32 cellular contexts compared by ENCODE assay signal in genomic region chr2:154546341-154546740, GRCh38.
DNase-seq lines count a peak whose midpoint lies in the region; ATAC-seq, FAIRE-seq and TF ChIP-seq lines count a peak whose summit lies in the region.
"Had no signal": no experiment of that assay in that cellular context is flagged by ENCODE, and none has a peak within 500 bp of the region (broad histone marks: within the 10 kb centered on the region; RNA-seq: fewer than 3 reads in every experiment).

No MANE protein-coding gene starts in this region.

- ATAC-seq in A549, result no peak
- ATAC-seq: CD8-positive, alpha-beta T cell had no signal

- WGBS in A549 (ENCODE audit: missing lambda C conversion rate), result 14% methylated on average over 4 of the region's 4 CpGs

- no peak overlapping the region for H3K4me3 ChIP-seq in A549
- H3K4me3 ChIP-seq in HEK293 (ENCODE audit: low read depth, low read length), result no peak overlapping the region
- H3K4me3 ChIP-seq: BLaER1; BLaER1 treated with 17β-estradiol and CSF1 and Interleukin-3, amounts not matched to agents 10 nM and 100 nM had no signal

- no peak overlapping the region for H3K4me2 ChIP-seq in A549
- H3K4me2 ChIP-seq: BLaER1; BLaER1 treated with 17β-estradiol and CSF1 and Interleukin-3, amounts not matched to agents 10 nM and 100 nM had no signal

- no peak for TF ChIP-seq RAD21 in A549 (conservative IDR thresholded peaks at IDR 0.05 in 1 of 2, IDR thresholded peaks at IDR 0.05 in 1 of 2)

- H3K27ac ChIP-seq in A549 (no peak overlapping the region), HEK293 (ENCODE audit: extremely low read depth, low read depth, low read length) (no peak overlapping the region)
- H3K27ac ChIP-seq: 22Rv1; BLaER1; BLaER1 treated with 17β-estradiol and CSF1 and Interleukin-3, amounts not matched to agents 10 nM and 100 nM; C4-2B had no signal

- no peak for TF ChIP-seq POLR2A in A549 (IDR thresholded peaks at IDR 0.05; ENCODE audit: low read length)

- H3K9me3 ChIP-seq in A549 (no peaks in the 10 kb centered on the region), HEK293 (ENCODE audit: control insufficient read depth, insufficient read depth, low read depth, low read length) (no peaks in the 10 kb centered on the region)
- H3K9me3 ChIP-seq: BE2C had no signal

- CTCF ChIA-PET in A549 (lab: Yijun Ruan, JAX) (no interaction called here), HEK293 (lab: Yijun Ruan, JAX) (interaction anchor here (0.7 kb wide), 1 partner anchor 321 kb away, joined by 4 read pairs; no protein-coding TSS in a partner anchor)

- TF ChIP-seq EP300 in A549 (IDR thresholded peaks at IDR 0.05), result no peak

- H3K4me1 ChIP-seq in A549 (no peaks in the 10 kb centered on the region), HEK293 (ENCODE audit: control insufficient read depth, insufficient read depth, low read length) (no peaks in the 10 kb centered on the region)
- H3K4me1 ChIP-seq: BE2C; BLaER1; BLaER1 treated with 17β-estradiol and CSF1 and Interleukin-3, amounts not matched to agents 10 nM and 100 nM; Caco-2 had no signal

- DNase-seq in DMS53 (lab: John Stamatoyannopoulos, UW) (peak; percentile 5), DMS53 treated with DMSO at 0.1 percent for 48 hours (lab: John Stamatoyannopoulos, UW; ENCODE audit: unreplicated experiment) (no peak), A549 (ENCODE audit: low read depth in 1 of 2, low spot score in 1 of 2) (no peak), GM19240 (ENCODE audit: insufficient read length, low spot score) (no peak), KG1 (lab: John Stamatoyannopoulos, UW) (no peak)
- DNase-seq: 8988T; ACHN; AML-193; BE2C; C1 segment of cervical spinal cord; Caco-2; Calu3; CD4-positive, alpha-beta memory T cell; CD4-positive, alpha-beta T cell; CD4-positive, CD25-positive, alpha-beta regulatory T cell; CD8-positive, alpha-beta memory T cell; CD8-positive, alpha-beta T cell; COR-L47; DMS 273 treated with DMSO at 0.1 percent for 48 hours; DMS153; DMS79; DMS79 treated with DMSO at 0.1 percent for 48 hours; DND-41; EL had no signal

- TF ChIP-seq CTCF in A549 (IDR thresholded peaks at IDR 0.05) (no peak), HEK293 (tag by site-specific recombination; IDR thresholded peaks at IDR 0.05) (no peak)

- FAIRE-seq in A549 (lab: Jason Lieb, UNC), result no peak
- FAIRE-seq: A204.1, D721Med, G401.6 had no signal

- no peaks in the 10 kb centered on the region for H3K36me3 ChIP-seq in HEK293 (ENCODE audit: control insufficient read depth in 2 of 2, insufficient read depth in 1 of 2, low read length in 2 of 2)
- H3K36me3 ChIP-seq: BE2C; BLaER1; BLaER1 treated with 17β-estradiol and CSF1 and Interleukin-3, amounts not matched to agents 10 nM and 100 nM had no signal

- POLR2A ChIA-PET in A549 (lab: Yijun Ruan, JAX), result no interaction called here
- POLR2A ChIA-PET in HEK293 (lab: Yijun Ruan, JAX), result no interaction called here

TF ChIP-seq in A549, 52 proteins besides CTCF, POLR2A, EP300 and RAD21:
- no peak for TF ChIP-seq NR3C1 (IDR thresholded peaks at IDR 0.05)
- TF ChIP-seq POLR2AphosphoS2 (conservative IDR thresholded peaks at IDR 0.05; ENCODE audit: low read length), result no peak
- peak; percentile 46 for TF ChIP-seq ZFP36 (IDR thresholded peaks at IDR 0.05; ENCODE audit: borderline replicate concordance, partially characterized antibody)
- no peak for TF ChIP-seq RFX5 (IDR thresholded peaks at IDR 0.05)

TF ChIP-seq in HEK293, 187 proteins besides CTCF, POLR2A, EP300 and RAD21 (continues in another document):
- TF ChIP-seq ZNF670 (tag by site-specific recombination; IDR thresholded peaks at IDR 0.05; ENCODE audit: low read depth), result no peak
- TF ChIP-seq ZNF623 (tag by site-specific recombination; IDR thresholded peaks at IDR 0.05), result no peak
- TF ChIP-seq ZNF302 (tag by site-specific recombination; IDR thresholded peaks at IDR 0.05; ENCODE audit: low read depth), result no peak
- TF ChIP-seq ZEB2 (tag by site-specific recombination; IDR thresholded peaks at IDR 0.05), result no peak
- no peak for TF ChIP-seq YY2 (tag by site-specific recombination; IDR thresholded peaks at IDR 0.05)
- TF ChIP-seq SETDB1 (IDR thresholded peaks at IDR 0.05; ENCODE audit: insufficient read length, low read length), result peak; percentile 52
- no peak for TF ChIP-seq KLF8 (tag by site-specific recombination; IDR thresholded peaks at IDR 0.05)
- no peak for TF ChIP-seq ZNF791 (tag by site-specific recombination; IDR thresholded peaks at IDR 0.05)
- TF ChIP-seq ZNF624 (tag by site-specific recombination; IDR thresholded peaks at IDR 0.05), result no peak
- TF ChIP-seq ZNF747 (tag by site-specific recombination; IDR thresholded peaks at IDR 0.05), result no peak
- TF ChIP-seq ZBTB26 (tag by site-specific recombination; optimal IDR thresholded peaks at IDR 0.05), result no peak
- no peak for TF ChIP-seq ZNF202 (tag by site-specific recombination; IDR thresholded peaks at IDR 0.05; ENCODE audit: borderline replicate concordance)
- no peak for TF ChIP-seq ZNF518A (tag by site-specific recombination; conservative IDR thresholded peaks at IDR 0.05; ENCODE audit: low read depth)
- TF ChIP-seq ZFHX2 (tag by site-specific recombination; conservative IDR thresholded peaks at IDR 0.05), result no peak
- no peak for TF ChIP-seq ZNF692 (tag by site-specific recombination; IDR thresholded peaks at IDR 0.05)
- no peak for TF ChIP-seq INSM2 (tag by site-specific recombination; IDR thresholded peaks at IDR 0.05)
- peak; percentile 56; the same call in 1 of the 2 replicates for TF ChIP-seq TRIM28 (IDR thresholded peaks at IDR 0.05; ENCODE audit: borderline replicate concordance, low read length)
